ENCODE assay signal across 28 cellular contexts in the genomic region with DNA sequence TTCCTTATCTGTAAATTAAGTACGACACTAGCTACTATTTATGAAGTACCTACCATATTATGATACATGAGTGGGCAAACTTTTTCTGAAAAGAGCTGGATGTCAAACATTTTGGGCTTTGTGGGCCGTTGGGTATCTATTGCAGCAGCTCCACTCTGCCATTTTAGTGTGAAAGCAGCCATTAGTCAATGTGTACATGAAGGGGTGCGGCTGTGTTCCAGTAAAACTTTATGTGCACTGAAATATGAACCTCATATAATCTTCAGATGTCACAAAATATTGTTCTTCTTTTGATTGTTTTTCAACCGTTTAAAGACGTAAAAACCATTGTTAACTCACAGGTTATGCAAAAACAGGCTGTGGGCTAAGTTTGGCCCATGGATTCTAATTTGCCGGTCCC.
"Had no signal": no experiment of that assay in that cellular context is flagged by ENCODE, and none has a peak within 500 bp of the region (broad histone marks: within the 10 kb centered on the region; RNA-seq: fewer than 3 reads in every experiment).

No MANE protein-coding gene starts in this region.

- H3K4me3 ChIP-seq: neural progenitor cell, ovary, psoas muscle, right lobe of liver, sigmoid colon, stomach, thoracic aorta, thyroid gland, tibial nerve, upper lobe of right lung, uterus had no signal

- H2AFZ ChIP-seq: neural progenitor cell, parathyroid adenoma had no signal

- H3K27me3 Mint-ChIP-seq: progenitor cell of endocrine pancreas; stimulated activated naive CD8-positive, alpha-beta T cell treated with anti-CD3 and anti-CD28 coated beads, Interleukin-15, Interleukin-2, amounts not matched to agents 100 ng/mL and 50 ng/mL, for 24 hours; type B pancreatic cell had no signal

- H3K36me3 ChIP-seq: neural progenitor cell, ovary, thoracic aorta, thyroid gland, upper lobe of right lung, uterus had no signal

- FAIRE-seq: small intestine had no signal

- H3K9ac ChIP-seq: neural progenitor cell, parathyroid adenoma had no signal

- H3K4me3 Mint-ChIP-seq: natural killer cell; nephron; neural progenitor cell; stimulated activated effector memory CD8-positive, alpha-beta T cell treated with anti-CD3 and anti-CD28 coated beads, Interleukin-12 subunit alpha, Interleukin-12 subunit beta, amount 100 ng/mL, for 72 hours; stimulated activated naive B cell treated with anti-CD40 and anti-IgM and Interleukin-4, amounts not matched to agents 10 μg/mL and 1 μg/mL and 100 μg/mL, for 72 hours; stimulated activated naive CD8-positive, alpha-beta T cell treated with anti-CD3 and anti-CD28 coated beads, Interleukin-15, Interleukin-2, amounts not matched to agents 100 ng/mL and 50 ng/mL, for 24 hours; type B pancreatic cell had no signal

- H3K4me2 ChIP-seq: neural progenitor cell had no signal

- ATAC-seq: natural killer cell; psoas muscle; right cardiac atrium; right lobe of liver; stimulated activated effector memory CD8-positive, alpha-beta T cell treated with anti-CD3 and anti-CD28 coated beads, Interleukin-12 subunit alpha, Interleukin-12 subunit beta, amount 100 ng/mL, for 72 hours; stimulated activated naive B cell treated with anti-CD40 and anti-IgM and Interleukin-4, amounts not matched to agents 10 μg/mL and 1 μg/mL and 100 μg/mL, for 72 hours; upper lobe of right lung had no signal

- DNase-seq: natural killer cell; occipital lobe; ovary; posterior cingulate gyrus; psoas muscle; right cardiac atrium; right lobe of liver; sigmoid colon; small intestine; stimulated activated CD4-positive, alpha-beta T cell treated with anti-CD3 and anti-CD28 coated beads, Interleukin-15, amount 100 ng/mL, for 24 hours; stimulated activated CD4-positive, alpha-beta T cell treated with anti-CD3 and anti-CD28 coated beads, Interleukin-2, amount 100 ng/mL, for 24 hours; stimulated activated CD4-positive, alpha-beta T cell treated with anti-CD3 and anti-CD28 coated beads, Interleukin-2, amount 100 ng/mL, for 48 hours; stimulated activated CD4-positive, alpha-beta T cell treated with anti-CD3 and anti-CD28 coated beads, Interleukin-4, amount 100 ng/mL, for 24 hours; stimulated activated naive B cell treated with anti-CD40 and anti-IgM and Interleukin-4, amounts not matched to agents 10 μg/mL and 1 μg/mL and 100 μg/mL, for 72 hours; stimulated activated naive CD4-positive, alpha-beta T cell treated with Interleukin-2 at 50 U/mL for 16 hours; stomach; thyroid gland; upper lobe of right lung; uterus had no signal

- H3K4me1 Mint-ChIP-seq: natural killer cell; nephron; neural progenitor cell; stimulated activated effector memory CD8-positive, alpha-beta T cell treated with anti-CD3 and anti-CD28 coated beads, Interleukin-12 subunit alpha, Interleukin-12 subunit beta, amount 100 ng/mL, for 72 hours had no signal

- H3K9me3 ChIP-seq: ovary, psoas muscle, right lobe of liver, sigmoid colon, stomach, thoracic aorta, thyroid gland, tibial nerve, upper lobe of right lung, uterus had no signal

- H3K36me3 Mint-ChIP-seq: natural killer cell had no signal

- H3K79me2 ChIP-seq: parathyroid adenoma had no signal

- H3K27ac Mint-ChIP-seq: natural killer cell; nephron; neural progenitor cell; progenitor cell of endocrine pancreas; stimulated activated effector memory CD8-positive, alpha-beta T cell treated with anti-CD3 and anti-CD28 coated beads, Interleukin-12 subunit alpha, Interleukin-12 subunit beta, amount 100 ng/mL, for 72 hours; stimulated activated naive B cell treated with anti-CD40 and anti-IgM and Interleukin-4, amounts not matched to agents 10 μg/mL and 1 μg/mL and 100 μg/mL, for 72 hours; stimulated activated naive CD8-positive, alpha-beta T cell treated with anti-CD3 and anti-CD28 coated beads, Interleukin-15, Interleukin-2, amounts not matched to agents 100 ng/mL and 50 ng/mL, for 24 hours; type B pancreatic cell had no signal

- H3K27me3 ChIP-seq: neural progenitor cell, ovary, right lobe of liver, sigmoid colon, stomach, thyroid gland, tibial nerve, upper lobe of right lung, uterus had no signal

- H3K4me1 ChIP-seq: neural progenitor cell, parathyroid adenoma, psoas muscle, right lobe of liver, thyroid gland, tibial nerve, upper lobe of right lung, uterus had no signal

- H3K9me3 Mint-ChIP-seq: natural killer cell; neural progenitor cell; stimulated activated effector memory CD8-positive, alpha-beta T cell treated with anti-CD3 and anti-CD28 coated beads, Interleukin-12 subunit alpha, Interleukin-12 subunit beta, amount 100 ng/mL, for 72 hours; stimulated activated naive B cell treated with anti-CD40 and anti-IgM and Interleukin-4, amounts not matched to agents 10 μg/mL and 1 μg/mL and 100 μg/mL, for 72 hours; stimulated activated naive CD8-positive, alpha-beta T cell treated with anti-CD3 and anti-CD28 coated beads, Interleukin-15, Interleukin-2, amounts not matched to agents 100 ng/mL and 50 ng/mL, for 24 hours; type B pancreatic cell had no signal

- H3K27ac ChIP-seq: neural progenitor cell, ovary, parathyroid adenoma, psoas muscle, right lobe of liver, stomach, thoracic aorta, thyroid gland, tibial nerve, upper lobe of right lung, uterus had no signal
